Comparison of ENCODE assay signal across 36 cellular contexts in genomic region chr5:181071257-181071656, GRCh38. TPM values are rescaled to one million over a fixed set of nuclear protein-coding genes. Genes with fewer than 3 reads are reported as not detected.
"Had no signal": no experiment of that assay in that cellular context is flagged by ENCODE, and none has a peak within 500 bp of the region (broad histone marks: within the 10 kb centered on the region; RNA-seq: fewer than 3 reads in every experiment).

No MANE protein-coding gene starts in this region.

- H3K36me3 ChIP-seq: ascending aorta, cardiac muscle cell had no signal

- H3K4me3 Mint-ChIP-seq: activated B cell treated with CpG ODN at 0.5 μM for 24 hours; activated CD4-positive, alpha-beta memory T cell treated with anti-CD3 and anti-CD28 coated beads for 36 hours; activated CD4-positive, alpha-beta T cell treated with anti-CD3 and anti-CD28 coated beads, Interleukin-2, amount 10 ng/mL, durations not matched to agents 7 days and 5 days; activated CD8-positive, alpha-beta T cell treated with anti-CD3 and anti-CD28 coated beads for 36 hours; activated naive CD4-positive, alpha-beta T cell treated with anti-CD3 and anti-CD28 coated beads, Interleukin-2, amount 10 ng/mL, durations not matched to agents 7 days and 5 days; activated naive CD4-positive, alpha-beta T cell treated with anti-CD3 and anti-CD28 coated beads, Interleukin-2, amount 50 U/mL, for 24 hours; activated naive CD8-positive, alpha-beta T cell; activated naive CD8-positive, alpha-beta T cell treated with anti-CD3 and anti-CD28 coated beads, Interleukin-2, amount 10 ng/mL, durations not matched to agents 7 days and 5 days; activated naive CD8-positive, alpha-beta T cell treated with anti-CD3 and anti-CD28 coated beads, Interleukin-2, amount 50 U/mL, for 24 hours; activated T-cell treated with anti-CD3 and anti-CD28 coated beads, Interleukin-2, amount 50 U/mL, for 24 hours; brain; central memory CD8-positive, alpha-beta T cell; T-helper 1 cell treated with Interleukin-12 subunit alpha and Interleukin-12 subunit beta and Interleukin-4 antibody, amounts not matched to agents 30 μg/mL and 1 μg/mL, for 36 hours; T-helper 2 cell treated with Interferon-gamma antibody and Interleukin-4, amounts not matched to agents 5 μg/mL and 100 μg/mL, for 36 hours had no signal

- H3K27me3 ChIP-seq: ascending aorta, cardiac muscle cell had no signal

- H3K36me3 Mint-ChIP-seq: activated CD4-positive, alpha-beta memory T cell treated with anti-CD3 and anti-CD28 coated beads for 36 hours; activated naive CD4-positive, alpha-beta T cell treated with anti-CD3 and anti-CD28 coated beads, Interleukin-2, amount 10 ng/mL, durations not matched to agents 7 days and 5 days; activated naive CD8-positive, alpha-beta T cell; activated naive CD8-positive, alpha-beta T cell treated with anti-CD3 and anti-CD28 coated beads, Interleukin-2, amount 10 ng/mL, durations not matched to agents 7 days and 5 days; brain had no signal

- H3K27ac Mint-ChIP-seq: activated B cell treated with CpG ODN at 0.5 μM for 24 hours; activated CD4-positive, alpha-beta memory T cell treated with anti-CD3 and anti-CD28 coated beads for 36 hours; activated CD4-positive, alpha-beta T cell treated with anti-CD3 and anti-CD28 coated beads, Interleukin-2, amount 10 ng/mL, durations not matched to agents 7 days and 5 days; activated CD8-positive, alpha-beta T cell treated with anti-CD3 and anti-CD28 coated beads for 36 hours; activated naive CD4-positive, alpha-beta T cell treated with anti-CD3 and anti-CD28 coated beads, Interleukin-2, amount 10 ng/mL, durations not matched to agents 7 days and 5 days; activated naive CD4-positive, alpha-beta T cell treated with anti-CD3 and anti-CD28 coated beads, Interleukin-2, amount 50 U/mL, for 24 hours; activated naive CD8-positive, alpha-beta T cell; activated naive CD8-positive, alpha-beta T cell treated with anti-CD3 and anti-CD28 coated beads, Interleukin-2, amount 10 ng/mL, durations not matched to agents 7 days and 5 days; activated naive CD8-positive, alpha-beta T cell treated with anti-CD3 and anti-CD28 coated beads, Interleukin-2, amount 50 U/mL, for 24 hours; activated T-cell treated with anti-CD3 and anti-CD28 coated beads, Interleukin-2, amount 50 U/mL, for 24 hours; activated T-helper 2 cell treated with anti-CD3 and anti-CD28 coated beads, Interferon-gamma antibody, Interleukin-2, Interleukin-4, amounts not matched to agents 10 μg/mL and 5 μg/mL and 100 μg/mL, durations not matched to agents 14 hours and 24 hours and 36 hours; brain; T-helper 1 cell treated with Interleukin-12 subunit alpha and Interleukin-12 subunit beta and Interleukin-4 antibody, amounts not matched to agents 30 μg/mL and 1 μg/mL, for 36 hours; T-helper 2 cell treated with Interferon-gamma antibody and Interleukin-4, amounts not matched to agents 5 μg/mL and 100 μg/mL, for 36 hours had no signal

- H3K9me3 ChIP-seq: ascending aorta had no signal

- H3K4me1 ChIP-seq: ascending aorta had no signal

- H3K27ac ChIP-seq: ascending aorta, cardiac muscle cell, VCaP had no signal

- H3K4me3 ChIP-seq: ascending aorta, cardiac muscle cell had no signal

- ATAC-seq: activated CD8-positive, alpha-beta T cell treated with anti-CD3 and anti-CD28 coated beads for 36 hours; activated naive CD8-positive, alpha-beta T cell treated with anti-CD3 and anti-CD28 coated beads, Interleukin-2, amount 50 U/mL, for 24 hours had no signal

- H3K4me1 Mint-ChIP-seq: activated CD4-positive, alpha-beta T cell treated with anti-CD3 and anti-CD28 coated beads, Interleukin-2, amount 10 ng/mL, durations not matched to agents 7 days and 5 days; activated naive CD4-positive, alpha-beta T cell treated with anti-CD3 and anti-CD28 coated beads, Interleukin-2, amount 10 ng/mL, durations not matched to agents 7 days and 5 days; activated naive CD8-positive, alpha-beta T cell treated with anti-CD3 and anti-CD28 coated beads, Interleukin-2, amount 10 ng/mL, durations not matched to agents 7 days and 5 days; activated naive CD8-positive, alpha-beta T cell treated with anti-CD3 and anti-CD28 coated beads, Interleukin-2, amount 50 U/mL, for 24 hours; brain; central memory CD8-positive, alpha-beta T cell had no signal

- H3K9me3 Mint-ChIP-seq: activated CD4-positive, alpha-beta memory T cell treated with anti-CD3 and anti-CD28 coated beads for 36 hours; activated CD4-positive, alpha-beta T cell treated with anti-CD3 and anti-CD28 coated beads, Interleukin-2, amount 10 ng/mL, durations not matched to agents 7 days and 5 days; activated CD8-positive, alpha-beta T cell treated with anti-CD3 and anti-CD28 coated beads for 36 hours; activated naive CD4-positive, alpha-beta T cell treated with anti-CD3 and anti-CD28 coated beads, Interleukin-2, amount 10 ng/mL, durations not matched to agents 7 days and 5 days; activated naive CD4-positive, alpha-beta T cell treated with anti-CD3 and anti-CD28 coated beads, Interleukin-2, amount 50 U/mL, for 24 hours; activated naive CD8-positive, alpha-beta T cell treated with anti-CD3 and anti-CD28 coated beads, Interleukin-2, amount 50 U/mL, for 24 hours; activated T-cell treated with anti-CD3 and anti-CD28 coated beads, Interleukin-2, amount 50 U/mL, for 24 hours; activated T-helper 2 cell treated with anti-CD3 and anti-CD28 coated beads, Interferon-gamma antibody, Interleukin-2, Interleukin-4, amounts not matched to agents 10 μg/mL and 5 μg/mL and 100 μg/mL, durations not matched to agents 14 hours and 24 hours and 36 hours; central memory CD8-positive, alpha-beta T cell; T-helper 1 cell treated with Interleukin-12 subunit alpha and Interleukin-12 subunit beta and Interleukin-4 antibody, amounts not matched to agents 30 μg/mL and 1 μg/mL, for 36 hours; T-helper 2 cell treated with Interferon-gamma antibody and Interleukin-4, amounts not matched to agents 5 μg/mL and 100 μg/mL, for 36 hours had no signal

- DNase-seq: activated B cell treated with CpG ODN at 0.5 μM for 24 hours; activated CD4-positive, alpha-beta memory T cell treated with anti-CD3 and anti-CD28 coated beads for 36 hours; activated CD4-positive, alpha-beta T cell treated with anti-CD3 and anti-CD28 coated beads for 4 hours; activated CD4-positive, alpha-beta T cell treated with anti-CD3 and anti-CD28 coated beads, Interleukin-2, amount 10 ng/mL, durations not matched to agents 7 days and 5 days; activated CD4-positive, alpha-beta T cell treated with anti-CD3 and anti-CD28 coated beads, Interleukin-2, amount 50 U/mL, for 4 hours; activated CD4-positive, CD25-positive, alpha-beta regulatory T cell treated with anti-CD3 and anti-CD28 coated beads, Interleukin-2, amount 50 U/mL, for 72 hours; activated CD8-positive, alpha-beta memory T cell treated with anti-CD3 and anti-CD28 coated beads, Interleukin-2, amount 50 U/mL, for 4 hours; activated CD8-positive, alpha-beta T cell treated with anti-CD3 and anti-CD28 coated beads for 36 hours; activated effector memory CD4-positive, alpha-beta T cell treated with Interleukin-2 at 50 U/mL for 16 hours; activated gamma-delta T cell; activated naive CD4-positive, alpha-beta T cell treated with anti-CD3 and anti-CD28 coated beads, Interleukin-2, amount 10 ng/mL, durations not matched to agents 7 days and 5 days; activated naive CD4-positive, alpha-beta T cell treated with Interleukin-2 at 50 U/mL for 16 hours; activated naive CD8-positive, alpha-beta T cell treated with anti-CD3 and anti-CD28 coated beads, Interleukin-2, amount 10 ng/mL, durations not matched to agents 7 days and 5 days; activated naive CD8-positive, alpha-beta T cell treated with anti-CD3 and anti-CD28 coated beads, Interleukin-2, amount 50 U/mL, for 24 hours; activated T-cell treated with anti-CD3 and anti-CD28 coated beads, Interleukin-2, amount 50 U/mL, for 24 hours; activated T-cell treated with anti-CD3 and anti-CD28 coated beads, Interleukin-2, amount 50 U/mL, for 48 hours; amygdala; anterior cingulate cortex; caudate nucleus; cerebellar nuclear complex; T-helper 1 cell; T-helper 2 cell; T-helper 9 cell had no signal

RNA-seq across cellular contexts. Expression of gene BTNL9, which starts 31.2 kb away (rescaled TPM):
- total RNA-seq: activated CD4-positive, alpha-beta memory T cell treated with anti-CD3 and anti-CD28 coated beads for 36 hours; activated CD4-positive, alpha-beta T cell treated with anti-CD3 and anti-CD28 coated beads, Interleukin-2, amount 10 ng/mL, durations not matched to agents 7 days and 5 days; activated CD8-positive, alpha-beta memory T cell treated with anti-CD3 and anti-CD28 coated beads for 36 hours; activated CD8-positive, alpha-beta T cell treated with anti-CD3 and anti-CD28 coated beads for 36 hours; activated naive CD8-positive, alpha-beta T cell treated with anti-CD3 and anti-CD28 coated beads, Interleukin-2, amount 10 ng/mL, durations not matched to agents 7 days and 5 days; activated T-helper 2 cell treated with anti-CD3 and anti-CD28 coated beads, Interferon-gamma antibody, Interleukin-2, Interleukin-4, amounts not matched to agents 10 μg/mL and 5 μg/mL and 100 μg/mL, durations not matched to agents 14 hours and 24 hours and 36 hours; bronchial epithelial cell; cardiac muscle cell; chondrocyte had no signal

RNA-seq across cellular contexts. Expression of gene OR2V1, which starts 59.7 kb away (rescaled TPM):
- total RNA-seq: activated B cell treated with CpG ODN at 0.5 μM for 24 hours; activated CD4-positive, alpha-beta memory T cell treated with anti-CD3 and anti-CD28 coated beads for 36 hours; activated CD4-positive, alpha-beta T cell treated with anti-CD3 and anti-CD28 coated beads, Interleukin-2, amount 10 ng/mL, durations not matched to agents 7 days and 5 days; activated CD8-positive, alpha-beta memory T cell treated with anti-CD3 and anti-CD28 coated beads for 36 hours; activated CD8-positive, alpha-beta T cell treated with anti-CD3 and anti-CD28 coated beads for 36 hours; activated naive CD8-positive, alpha-beta T cell treated with anti-CD3 and anti-CD28 coated beads, Interleukin-2, amount 10 ng/mL, durations not matched to agents 7 days and 5 days; activated T-helper 2 cell treated with anti-CD3 and anti-CD28 coated beads, Interferon-gamma antibody, Interleukin-2, Interleukin-4, amounts not matched to agents 10 μg/mL and 5 μg/mL and 100 μg/mL, durations not matched to agents 14 hours and 24 hours and 36 hours; ascending aorta; bronchial epithelial cell; cardiac muscle cell; chondrocyte had no signal
